Comparison of ENCODE assay signal across 8 cellular contexts in the genomic region with DNA sequence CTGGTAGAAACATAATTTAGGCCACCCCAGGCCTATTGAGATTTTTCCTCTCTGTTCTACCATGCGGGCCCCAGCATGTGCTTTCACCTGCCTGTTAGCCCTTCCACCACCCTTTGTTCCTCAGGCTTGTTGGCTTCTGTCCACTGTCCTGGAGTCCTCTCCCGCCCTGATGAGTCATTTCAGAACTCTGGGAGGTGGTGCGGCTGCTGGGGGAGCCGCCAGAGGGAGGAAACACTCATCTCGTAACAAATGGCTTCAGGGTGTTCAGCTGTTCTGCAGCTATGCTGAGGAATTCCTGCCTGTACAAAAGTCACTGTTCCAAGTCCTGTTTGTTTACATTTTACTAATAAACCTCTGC. TPM values are rescaled to one million over a fixed set of nuclear protein-coding genes. Genes with fewer than 3 reads are reported as not detected.
A peak's percentile ranks its signal among the peaks of the same experiment; 100 is the strongest.
DNase-seq lines count a peak whose midpoint lies in the region; ATAC-seq and TF ChIP-seq lines count a peak whose summit lies in the region.

No MANE protein-coding gene starts in this region.

- H3K27ac Mint-ChIP-seq in stimulated activated naive CD8-positive, alpha-beta T cell treated with anti-CD3 and anti-CD28 coated beads, Interleukin-15, amount 100 ng/mL, for 72 hours: no peak overlapping the region

- TF ChIP-seq CTCF in esophagus muscularis mucosa (IDR thresholded peaks at IDR 0.05) (peak; percentile 43 to 67 (median 52)), MM.1S (IDR thresholded peaks at IDR 0.05; ENCODE audit: low read length) (no peak)

- peaks cover 14 to 65% (median 56%) of the 10 kb centered on the region in 4 donors for H3K4me1 ChIP-seq in esophagus muscularis mucosa
- H3K4me1 ChIP-seq in muscle layer of duodenum (ENCODE audit: control insufficient read depth in 1 of 2, insufficient read depth in 2 of 2, low read length in 2 of 2): peaks cover 13 to 28% of the 10 kb centered on the region in 2 donors
- no peaks in the 10 kb centered on the region for H3K4me1 ChIP-seq in MM.1S (ENCODE audit: low read length)

- no peak overlapping the region for H3K9ac ChIP-seq in MM.1S (ENCODE audit: low read length)

- H3K4me3 Mint-ChIP-seq in stimulated activated naive CD8-positive, alpha-beta T cell treated with anti-CD3 and anti-CD28 coated beads, Interleukin-15, amount 100 ng/mL, for 72 hours: no peak overlapping the region

- no peak overlapping the region for H2AFZ ChIP-seq in MM.1S (ENCODE audit: low read length)

- H3K79me2 ChIP-seq in MM.1S (ENCODE audit: low read length): no peaks in the 10 kb centered on the region

- H3K27me3 ChIP-seq in esophagus muscularis mucosa (no peaks in the 10 kb centered on the region), muscle layer of duodenum (ENCODE audit: low read depth, low read length) (no peaks in the 10 kb centered on the region), MM.1S (replicated peaks; ENCODE audit: insufficient read depth, low read length) (no peaks in the 10 kb centered on the region)

- H3K36me3 ChIP-seq in esophagus muscularis mucosa (no peaks in the 10 kb centered on the region), muscle layer of duodenum (ENCODE audit: control insufficient read depth in 1 of 2, insufficient read depth in 2 of 2, low read length in 2 of 2) (no peaks in the 10 kb centered on the region), MM.1S (replicated peaks; ENCODE audit: insufficient read depth, low read length) (no peaks in the 10 kb centered on the region)

- TF ChIP-seq EP300 in esophagus muscularis mucosa (IDR thresholded peaks at IDR 0.05): peak; percentile 28

- no peaks in the 10 kb centered on the region for H3K27me3 Mint-ChIP-seq in stimulated activated naive CD8-positive, alpha-beta T cell treated with anti-CD3 and anti-CD28 coated beads, Interleukin-15, amount 100 ng/mL, for 72 hours

- peaks cover 0 to 5% of the 10 kb centered on the region in 2 donors for H3K9me3 Mint-ChIP-seq in stimulated activated naive CD8-positive, alpha-beta T cell treated with anti-CD3 and anti-CD28 coated beads, Interleukin-15, amount 100 ng/mL, for 72 hours

- H3K9me2 ChIP-seq in MM.1S (replicated peaks; ENCODE audit: insufficient read depth, low read length): no peaks in the 10 kb centered on the region

- no peak overlapping the region for H3K4me3 ChIP-seq in esophagus muscularis mucosa
- H3K4me3 ChIP-seq in muscle layer of duodenum (ENCODE audit: low read depth in 1 of 2, low read length in 2 of 2): no peak overlapping the region
- H3K4me3 ChIP-seq in MM.1S (ENCODE audit: low read length): no peak overlapping the region

- ATAC-seq in GM19463 (IDR thresholded peaks at IDR 0.05; ENCODE audit: unreplicated experiment): no peak
- ATAC-seq in stimulated activated naive CD8-positive, alpha-beta T cell treated with anti-CD3 and anti-CD28 coated beads, Interleukin-15, amount 100 ng/mL, for 72 hours: no peak
- no peak for ATAC-seq in HG03159 (IDR thresholded peaks at IDR 0.05; ENCODE audit: unreplicated experiment)

- 14% methylated on average over 5 of the region's 5 CpGs for WGBS in esophagus muscularis mucosa

- H3K4me2 ChIP-seq in MM.1S (ENCODE audit: low read depth, low read length): no peak overlapping the region

- H3K27ac ChIP-seq in esophagus muscularis mucosa (replicated peaks in 1 of 4) (peak overlapping the region; percentile 84 to 90 (median 88)), muscle layer of duodenum (ENCODE audit: low read length) (peak overlapping the region; percentile 71), MM.1S (ENCODE audit: low read length) (no peak overlapping the region)

- no peaks in the 10 kb centered on the region for H4K20me1 ChIP-seq in MM.1S (ENCODE audit: insufficient read depth, low read length)

- DNase-seq in GOT3 (lab: John Stamatoyannopoulos, UW) (peak; percentile 17), RKO (ENCODE audit: low spot score) (peak; percentile 23), esophagus muscularis mucosa (ENCODE audit: extremely low spot score) (peak; percentile 96), MM.1S (no peak)
- no peak for DNase-seq in stimulated activated naive CD8-positive, alpha-beta T cell treated with anti-CD3 and anti-CD28 coated beads, Interleukin-15, amount 100 ng/mL, for 72 hours

- no peaks in the 10 kb centered on the region for H3K4me1 Mint-ChIP-seq in stimulated activated naive CD8-positive, alpha-beta T cell treated with anti-CD3 and anti-CD28 coated beads, Interleukin-15, amount 100 ng/mL, for 72 hours

- TF ChIP-seq POLR2A in esophagus muscularis mucosa (IDR thresholded peaks at IDR 0.05; ENCODE audit: low read depth): no peak

- H3K9me3 ChIP-seq in esophagus muscularis mucosa: no peaks in the 10 kb centered on the region
- H3K9me3 ChIP-seq in muscle layer of duodenum (ENCODE audit: control insufficient read depth in 1 of 2, low read length in 2 of 2): no peaks in the 10 kb centered on the region
- 0 out of 2 replicates have a peak, but pooled peaks cover 2% of the 10 kb centered on the region for H3K9me3 ChIP-seq in MM.1S (replicated peaks; ENCODE audit: insufficient read depth, low read length)

- intact Hi-C loops in esophagus muscularis mucosa (cut with DNase I): no loop called here

- no peaks in the 10 kb centered on the region for H3F3A ChIP-seq in MM.1S (ENCODE audit: insufficient read depth, low read length)

RNA-seq across cellular contexts. Expression of a gene that starts 36.3 kb away (rescaled TPM):
- total RNA-seq in esophagus muscularis mucosa: not detected

Comparison
In these comparisons a context has a peak if more than half of its experiments do, and no peak if none do; other contexts are left out.
1. DNase-seq: peak in GOT3 (single experiment), RKO (single experiment) and esophagus muscularis mucosa (single experiment); none in MM.1S (single experiment) and stimulated activated naive CD8-positive, alpha-beta T cell treated with anti-CD3 and anti-CD28 coated beads, Interleukin-15, amount 100 ng/mL, for 72 hours (0 of 2).